In the genomic region with DNA sequence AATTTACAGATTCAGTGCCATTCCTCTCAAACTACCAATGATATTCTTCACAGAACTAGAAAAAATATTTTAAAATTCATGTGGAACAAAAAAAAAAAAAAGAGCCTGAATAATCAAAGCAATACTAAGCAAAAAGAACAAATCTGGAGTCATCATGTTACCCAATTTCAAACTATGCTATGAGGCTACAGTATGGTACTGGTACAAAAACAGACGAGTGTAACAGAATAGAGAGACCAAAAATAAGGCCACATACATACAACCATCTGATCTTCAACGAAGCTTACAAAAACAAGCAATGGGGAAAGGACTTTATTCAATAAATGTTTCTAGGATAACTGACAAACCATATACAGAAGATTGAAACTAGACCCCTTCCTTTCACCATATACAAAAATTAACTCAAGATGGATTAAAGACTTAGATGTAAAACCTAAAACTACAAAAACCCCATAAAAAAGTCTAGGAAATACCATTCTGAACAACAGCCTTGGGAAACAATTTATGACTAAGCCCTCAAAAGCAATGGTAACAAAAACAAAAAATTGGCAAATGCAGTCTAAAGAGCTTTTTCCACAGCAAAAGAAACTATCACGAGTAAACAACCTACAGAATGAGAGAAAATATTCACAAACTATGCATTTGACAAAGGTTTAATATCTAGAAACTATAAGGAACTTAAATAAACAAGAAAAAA, we compare ENCODE assay signal across 14 cellular contexts.
DNase-seq lines count a peak whose midpoint lies in the region; TF ChIP-seq lines count a peak whose summit lies in the region.
"Had no signal": no experiment of that assay in that cellular context is flagged by ENCODE, and none has a peak within 500 bp of the region (broad histone marks: within the 10 kb centered on the region; RNA-seq: fewer than 3 reads in every experiment).

No MANE protein-coding gene starts in this region.

- H4K91ac ChIP-seq in trophoblast cell (ENCODE audit: low read depth, low read length): no peak overlapping the region

- no peaks in the 10 kb centered on the region for H3K9me2 ChIP-seq in hepatocyte (replicated peaks; ENCODE audit: insufficient read depth)

- no peaks in the 10 kb centered on the region; the same call in 1 of the 2 replicates for H3K27me3 Mint-ChIP-seq in HFFc6 (ENCODE audit: insufficient read depth)

- no peak overlapping the region for H3K4me2 ChIP-seq in hepatocyte
- H3K4me2 ChIP-seq in trophoblast cell (ENCODE audit: low read length): no peak overlapping the region

- no peak overlapping the region for H2AFZ ChIP-seq in hepatocyte
- no peak overlapping the region for H2AFZ ChIP-seq in trophoblast cell (ENCODE audit: insufficient read depth, low read length, poor library complexity)

- H3K4me3 Mint-ChIP-seq in HFFc6: peak overlapping the region; percentile 36; the same call in 1 of the 2 replicates

- H3K36me3 ChIP-seq in hepatocyte (replicated peaks; ENCODE audit: insufficient read depth, low read depth): no peaks in the 10 kb centered on the region
- no peaks in the 10 kb centered on the region for H3K36me3 ChIP-seq in trophoblast cell (ENCODE audit: control insufficient read depth in 1 of 2, insufficient read depth in 2 of 2, low read length in 2 of 2)
- no peaks in the 10 kb centered on the region for H3K36me3 ChIP-seq in right atrium auricular region
- no peaks in the 10 kb centered on the region for H3K36me3 ChIP-seq in ascending aorta

- no peak overlapping the region for H3K18ac ChIP-seq in trophoblast cell (ENCODE audit: low read length)

- H4K20me1 ChIP-seq in hepatocyte (ENCODE audit: insufficient read depth, poor library complexity, severe bottlenecking): no peaks in the 10 kb centered on the region

- no peaks in the 10 kb centered on the region for H3K79me1 ChIP-seq in trophoblast cell (ENCODE audit: low read length)

- DNase-seq in AG10803 (ENCODE audit: low read depth): peak; percentile 44
- DNase-seq in HFFc6: peak; percentile 36
- DNase-seq in astrocyte of the spinal cord (ENCODE audit: low read depth, low spot score): peak; percentile 25
- DNase-seq in hepatocyte (ENCODE audit: low spot score): no peak
- no peak for DNase-seq in trophoblast cell
- no peak for DNase-seq in right atrium auricular region (ENCODE audit: low spot score)
- DNase-seq in ascending aorta (ENCODE audit: low spot score in 2 of 2): no peak
- DNase-seq in DMS153 (lab: John Stamatoyannopoulos, UW): no peak
- DNase-seq: GDM1, NCI-H1417, NCI-H2029, NCI-H2171 treated with DMSO at 0.1 percent for 48 hours, NCI-H510A treated with DMSO at 0.1 percent for 48 hours, SIG-M5 had no signal

- H3K36me3 Mint-ChIP-seq in HFFc6 (ENCODE audit: low read depth): peaks cover 16% of the 10 kb centered on the region

- WGBS in hepatocyte (ENCODE audit: low lambda C conversion rate, missing lambda C conversion rate): 47% methylated on average over 3 of the region's 3 CpGs
- WGBS in trophoblast cell (ENCODE audit: extremely low coverage, insufficient coverage, insufficient read length): no CpG with 5 or more reads among the region's 3 CpGs

- no peak overlapping the region for H2BK5ac ChIP-seq in trophoblast cell (ENCODE audit: low read depth, low read length, poor library complexity)

- H2BK120ac ChIP-seq in trophoblast cell (ENCODE audit: insufficient read depth, low read length, poor library complexity): no peak overlapping the region

- H2BK12ac ChIP-seq in trophoblast cell (ENCODE audit: low read length): no peak overlapping the region

- H2AK5ac ChIP-seq in trophoblast cell (ENCODE audit: low read length): no peak overlapping the region

- no peak overlapping the region for H3K23ac ChIP-seq in trophoblast cell (ENCODE audit: low read length)

- H3K4me1 Mint-ChIP-seq in HFFc6 (ENCODE audit: low read depth): peaks cover 51% of the 10 kb centered on the region

- no peaks in the 10 kb centered on the region for H3K79me2 ChIP-seq in hepatocyte
- H3K79me2 ChIP-seq in trophoblast cell (ENCODE audit: control insufficient read depth, insufficient read depth, low read length, poor library complexity): no peaks in the 10 kb centered on the region

- H3K27ac ChIP-seq in hepatocyte (peak overlapping the region; percentile 31), trophoblast cell (ENCODE audit: low read depth, low read length) (no peak overlapping the region), right atrium auricular region (no peak overlapping the region), ascending aorta (no peak overlapping the region)

- peak overlapping the region; percentile 60 for H3K27ac Mint-ChIP-seq in HFFc6

- intact Hi-C loops in ascending aorta (cut with DNase I): no loop called here

- in situ Hi-C loops in astrocyte of the spinal cord (cut with HindIII; ENCODE audit: low sequenced_read_pairs): no loop called here

- H3K9ac ChIP-seq in trophoblast cell (ENCODE audit: low read length): no peak overlapping the region

- H3K14ac ChIP-seq in trophoblast cell (ENCODE audit: low read length): no peak overlapping the region

- no peak overlapping the region for H4K12ac ChIP-seq in trophoblast cell (ENCODE audit: low read depth, low read length)

- no peak overlapping the region for H3K4ac ChIP-seq in trophoblast cell (ENCODE audit: low read depth, low read length)

- H3K4me3 ChIP-seq in AG10803 (ENCODE audit: low read length): no peak overlapping the region
- H3K4me3 ChIP-seq in astrocyte of the spinal cord (ENCODE audit: low read depth, low read length): no peak overlapping the region
- no peak overlapping the region for H3K4me3 ChIP-seq in hepatocyte
- H3K4me3 ChIP-seq in trophoblast cell (ENCODE audit: low read depth, low read length): no peak overlapping the region
- H3K4me3 ChIP-seq in right atrium auricular region: no peak overlapping the region
- no peak overlapping the region for H3K4me3 ChIP-seq in ascending aorta

- peaks cover 13% of the 10 kb centered on the region; the same call in 1 of the 2 replicates for H3K9me3 Mint-ChIP-seq in HFFc6

- no peak overlapping the region for H4K8ac ChIP-seq in trophoblast cell (ENCODE audit: low read depth, low read length)

- H3K27me3 ChIP-seq in hepatocyte (no peaks in the 10 kb centered on the region), trophoblast cell (ENCODE audit: insufficient read depth, low read length) (no peaks in the 10 kb centered on the region), right atrium auricular region (no peaks in the 10 kb centered on the region), ascending aorta (no peaks in the 10 kb centered on the region)

- no peak for TF ChIP-seq CTCF in AG10803 (conservative IDR thresholded peaks at IDR 0.05; ENCODE audit: low read length)
- no peak for TF ChIP-seq CTCF in HFFc6 (IDR thresholded peaks at IDR 0.05)
- no peak for TF ChIP-seq CTCF in astrocyte of the spinal cord (IDR thresholded peaks at IDR 0.05; ENCODE audit: low read depth, low read length)
- no peak for TF ChIP-seq CTCF in hepatocyte (IDR thresholded peaks at IDR 0.05; ENCODE audit: poor library complexity)
- no peak for TF ChIP-seq CTCF in right atrium auricular region (IDR thresholded peaks at IDR 0.05)
- no peak for TF ChIP-seq CTCF in ascending aorta (IDR thresholded peaks at IDR 0.05)

- no peaks in the 10 kb centered on the region for H3K9me3 ChIP-seq in hepatocyte (ENCODE audit: low read depth)
- no peaks in the 10 kb centered on the region for H3K9me3 ChIP-seq in trophoblast cell (ENCODE audit: insufficient read depth, low read depth, low read length)
- H3K9me3 ChIP-seq in right atrium auricular region: no peaks in the 10 kb centered on the region
- H3K9me3 ChIP-seq in ascending aorta: no peaks in the 10 kb centered on the region

- no peaks in the 10 kb centered on the region for H3K4me1 ChIP-seq in hepatocyte (ENCODE audit: insufficient read depth)
- no peaks in the 10 kb centered on the region for H3K4me1 ChIP-seq in trophoblast cell (ENCODE audit: control insufficient read depth in 1 of 2, insufficient read depth in 2 of 2, low read length in 2 of 2)
- H3K4me1 ChIP-seq in right atrium auricular region: no peaks in the 10 kb centered on the region
- no peaks in the 10 kb centered on the region for H3K4me1 ChIP-seq in ascending aorta

Comparison
In these comparisons a context has a peak if more than half of its experiments do, and no peak if none do; other contexts are left out.
1. DNase-seq: peak in AG10803 (single experiment), HFFc6 (single experiment) and astrocyte of the spinal cord (single experiment); none in hepatocyte (single experiment), trophoblast cell (0 of 2), right atrium auricular region (single experiment), ascending aorta (0 of 2) and DMS153 (single experiment).